ENCODE assay signal across 29 cellular contexts in the genomic region with DNA sequence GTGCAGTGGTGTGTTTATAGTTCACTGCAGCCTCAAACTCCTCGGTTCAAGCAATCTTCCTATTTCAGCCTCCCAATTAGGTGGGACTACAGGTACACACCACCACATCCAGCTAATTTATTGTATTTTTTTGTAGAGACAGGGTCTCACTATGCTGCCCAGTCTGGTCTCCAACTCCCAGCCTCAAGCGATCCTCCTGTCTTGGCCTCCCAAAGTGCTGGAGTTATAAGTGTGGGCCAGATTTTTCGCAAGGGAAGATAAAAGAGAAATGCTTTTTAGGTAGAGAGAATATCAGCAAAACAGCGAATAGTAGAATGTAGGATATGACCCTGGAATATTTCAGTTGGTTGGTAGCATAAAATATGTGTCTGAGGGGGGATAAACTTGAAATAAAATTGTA.
"Had no signal": no experiment of that assay in that cellular context is flagged by ENCODE, and none has a peak within 500 bp of the region (broad histone marks: within the 10 kb centered on the region; RNA-seq: fewer than 3 reads in every experiment).

No MANE protein-coding gene starts in this region.

- H3K27me3 Mint-ChIP-seq: activated CD8-positive, alpha-beta T cell treated with anti-CD3 and anti-CD28 coated beads for 36 hours; activated naive CD8-positive, alpha-beta T cell; naive thymus-derived CD8-positive, alpha-beta T cell; stimulated activated naive CD8-positive, alpha-beta T cell treated with anti-CD3 and anti-CD28 coated beads, Interleukin-15, Interleukin-2, amounts not matched to agents 100 ng/mL and 50 ng/mL, for 24 hours had no signal

- H3K27ac Mint-ChIP-seq: brain; stimulated activated naive CD8-positive, alpha-beta T cell treated with anti-CD3 and anti-CD28 coated beads, Interleukin-15, Interleukin-2, amounts not matched to agents 100 ng/mL and 50 ng/mL, for 24 hours; T-helper 1 cell treated with Interleukin-12 subunit alpha and Interleukin-12 subunit beta and Interleukin-4 antibody, amounts not matched to agents 30 μg/mL and 1 μg/mL, for 36 hours had no signal

- DNase-seq: activated CD4-positive, alpha-beta T cell treated with anti-CD3 and anti-CD28 coated beads, Interleukin-2, amount 50 U/mL, for 1 hour; activated CD4-positive, CD25-positive, alpha-beta regulatory T cell treated with anti-CD3 and anti-CD28 coated beads, Interleukin-2, amount 50 U/mL, for 72 hours; activated CD8-positive, alpha-beta T cell treated with anti-CD3 and anti-CD28 coated beads for 36 hours; activated effector memory CD4-positive, alpha-beta T cell treated with Interleukin-2 at 50 U/mL for 16 hours; activated naive CD4-positive, alpha-beta T cell treated with Interleukin-2 at 50 U/mL for 16 hours; activated T-cell treated with anti-CD3 and anti-CD28 coated beads, Interleukin-2, amount 50 U/mL, for 72 hours; dorsolateral prefrontal cortex; effector memory CD4-positive, alpha-beta T cell; erythroblast; head of caudate nucleus; hippocampal formation; left cardiac atrium; mammary epithelial cell; midbrain; naive thymus-derived CD8-positive, alpha-beta T cell; posterior cingulate gyrus; right cardiac atrium; spleen; T1000; thyroid gland; upper lobe of left lung; WERI-Rb-1 had no signal

- ATAC-seq: activated CD8-positive, alpha-beta T cell treated with anti-CD3 and anti-CD28 coated beads for 36 hours; activated T-cell treated with anti-CD3 and anti-CD28 coated beads, Interleukin-2, amount 50 U/mL, for 72 hours; gastroesophageal sphincter; left cardiac atrium; naive thymus-derived CD8-positive, alpha-beta T cell; right cardiac atrium had no signal

- H3K9me3 Mint-ChIP-seq: activated CD8-positive, alpha-beta T cell treated with anti-CD3 and anti-CD28 coated beads for 36 hours; activated T-cell treated with anti-CD3 and anti-CD28 coated beads, Interleukin-2, amount 50 U/mL, for 72 hours; naive thymus-derived CD8-positive, alpha-beta T cell; stimulated activated naive CD8-positive, alpha-beta T cell treated with anti-CD3 and anti-CD28 coated beads, Interleukin-15, Interleukin-2, amounts not matched to agents 100 ng/mL and 50 ng/mL, for 24 hours; T-helper 1 cell treated with Interleukin-12 subunit alpha and Interleukin-12 subunit beta and Interleukin-4 antibody, amounts not matched to agents 30 μg/mL and 1 μg/mL, for 36 hours had no signal

- H3K9me3 ChIP-seq: ascending aorta, gastroesophageal sphincter, spleen, thyroid gland, upper lobe of left lung, vagina had no signal

- H3K4me3 Mint-ChIP-seq: activated CD8-positive, alpha-beta T cell treated with anti-CD3 and anti-CD28 coated beads for 36 hours; activated naive CD8-positive, alpha-beta T cell; activated T-cell treated with anti-CD3 and anti-CD28 coated beads, Interleukin-2, amount 50 U/mL, for 72 hours; naive thymus-derived CD8-positive, alpha-beta T cell; stimulated activated naive CD8-positive, alpha-beta T cell treated with anti-CD3 and anti-CD28 coated beads, Interleukin-15, Interleukin-2, amounts not matched to agents 100 ng/mL and 50 ng/mL, for 24 hours; T-helper 1 cell treated with Interleukin-12 subunit alpha and Interleukin-12 subunit beta and Interleukin-4 antibody, amounts not matched to agents 30 μg/mL and 1 μg/mL, for 36 hours had no signal
